ENCODE assay signal across 25 cellular contexts in genomic region chr16:49725651-49726050, GRCh38.
"Had no signal": no experiment of that assay in that cellular context is flagged by ENCODE, and none has a peak within 500 bp of the region (broad histone marks: within the 10 kb centered on the region; RNA-seq: fewer than 3 reads in every experiment).

No MANE protein-coding gene starts in this region.

- H3K36me3 Mint-ChIP-seq: activated CD4-positive, alpha-beta memory T cell treated with anti-CD3 and anti-CD28 coated beads for 36 hours; activated naive CD8-positive, alpha-beta T cell treated with anti-CD3 and anti-CD28 coated beads for 36 hours had no signal

- H3K9ac ChIP-seq: parathyroid adenoma had no signal

- H3K27me3 Mint-ChIP-seq: activated CD4-positive, alpha-beta memory T cell treated with anti-CD3 and anti-CD28 coated beads for 36 hours; activated CD4-positive, alpha-beta T cell treated with anti-CD3 and anti-CD28 coated beads, Interleukin-2, amount 10 ng/mL, durations not matched to agents 24 days and 14 days; activated naive CD8-positive, alpha-beta T cell treated with anti-CD3 and anti-CD28 coated beads for 36 hours; naive B cell had no signal

- ATAC-seq: esophagus mucosa, heart right ventricle had no signal

- H3K9me3 ChIP-seq: adrenal gland had no signal

- H3K36me3 ChIP-seq: adrenal gland, right atrium auricular region had no signal

- H3K27me3 ChIP-seq: adrenal gland, heart right ventricle, right atrium auricular region, tibial nerve had no signal

- H3K27ac ChIP-seq: adrenal gland, heart right ventricle, parathyroid adenoma, right atrium auricular region, tibial nerve, VCaP had no signal

- H3K4me1 Mint-ChIP-seq: activated CD4-positive, alpha-beta T cell treated with anti-CD3 and anti-CD28 coated beads, Interleukin-2, amount 10 ng/mL, durations not matched to agents 24 days and 14 days; activated naive CD8-positive, alpha-beta T cell treated with anti-CD3 and anti-CD28 coated beads for 36 hours; mesothelial cell of epicardium; naive B cell had no signal

- H3K4me1 ChIP-seq: adrenal gland, heart right ventricle, parathyroid adenoma, right atrium auricular region, tibial nerve had no signal

- DNase-seq: activated CD4-positive, alpha-beta memory T cell treated with anti-CD3 and anti-CD28 coated beads for 36 hours; activated CD4-positive, alpha-beta T cell treated with anti-CD3 and anti-CD28 coated beads, Interleukin-2, amount 10 ng/mL, durations not matched to agents 24 days and 14 days; activated CD4-positive, CD25-positive, alpha-beta regulatory T cell treated with anti-CD3 and anti-CD28 coated beads, Interleukin-2, amount 50 U/mL, for 72 hours; activated CD8-positive, alpha-beta memory T cell treated with anti-CD3 and anti-CD28 coated beads, Interleukin-2, amount 50 U/mL, for 4 hours; activated effector memory CD4-positive, alpha-beta T cell treated with anti-CD3 and anti-CD28 coated beads, Interleukin-2, amount 50 U/mL, for 16 hours; activated naive CD4-positive, alpha-beta T cell treated with anti-CD3 and anti-CD28 coated beads for 36 hours; activated naive CD8-positive, alpha-beta T cell treated with anti-CD3 and anti-CD28 coated beads for 36 hours; activated T-cell treated with anti-CD3 and anti-CD28 coated beads, Interleukin-2, amount 50 U/mL, for 1 hour; adrenal gland; caudate nucleus; endodermal cell; foreskin fibroblast; heart right ventricle; naive B cell; occipital lobe; stimulated activated CD4-positive, alpha-beta T cell treated with anti-CD3 and anti-CD28 coated beads, Interleukin-15, amount 100 ng/mL, for 24 hours; stimulated activated CD4-positive, alpha-beta T cell treated with anti-CD3 and anti-CD28 coated beads, Interleukin-2, amount 100 ng/mL, for 24 hours; stimulated activated naive CD4-positive, alpha-beta T cell treated with Interleukin-2 at 50 U/mL for 16 hours had no signal

- H3K79me2 ChIP-seq: parathyroid adenoma had no signal

- H3K4me3 ChIP-seq: adrenal gland, heart right ventricle, right atrium auricular region, tibial nerve had no signal

- H3K4me3 Mint-ChIP-seq: activated CD4-positive, alpha-beta memory T cell treated with anti-CD3 and anti-CD28 coated beads for 36 hours; activated CD4-positive, alpha-beta T cell treated with anti-CD3 and anti-CD28 coated beads, Interleukin-2, amount 10 ng/mL, durations not matched to agents 24 days and 14 days; activated naive CD4-positive, alpha-beta T cell treated with anti-CD3 and anti-CD28 coated beads for 36 hours; activated naive CD8-positive, alpha-beta T cell treated with anti-CD3 and anti-CD28 coated beads for 36 hours; activated T-helper 1 cell treated with anti-CD3 and anti-CD28 coated beads, Interleukin-12 subunit alpha, Interleukin-12 subunit beta, Interleukin-2, Interleukin-4 antibody, amounts not matched to agents 30 ng/mL and 10 ng/mL and 1 ng/mL, durations not matched to agents 14 hours and 24 hours and 36 hours; endodermal cell; mesothelial cell of epicardium had no signal

- H3K27ac Mint-ChIP-seq: activated CD4-positive, alpha-beta memory T cell treated with anti-CD3 and anti-CD28 coated beads for 36 hours; activated CD4-positive, alpha-beta T cell treated with anti-CD3 and anti-CD28 coated beads, Interleukin-2, amount 10 ng/mL, durations not matched to agents 24 days and 14 days; activated naive CD4-positive, alpha-beta T cell treated with anti-CD3 and anti-CD28 coated beads for 36 hours; activated naive CD8-positive, alpha-beta T cell treated with anti-CD3 and anti-CD28 coated beads for 36 hours; activated T-helper 1 cell treated with anti-CD3 and anti-CD28 coated beads, Interleukin-12 subunit alpha, Interleukin-12 subunit beta, Interleukin-2, Interleukin-4 antibody, amounts not matched to agents 30 ng/mL and 10 ng/mL and 1 ng/mL, durations not matched to agents 14 hours and 24 hours and 36 hours; endodermal cell; mesothelial cell of epicardium; naive B cell had no signal

- H2AFZ ChIP-seq: parathyroid adenoma had no signal
